ENCODE assay signal across 8 cellular contexts in the genomic region with DNA sequence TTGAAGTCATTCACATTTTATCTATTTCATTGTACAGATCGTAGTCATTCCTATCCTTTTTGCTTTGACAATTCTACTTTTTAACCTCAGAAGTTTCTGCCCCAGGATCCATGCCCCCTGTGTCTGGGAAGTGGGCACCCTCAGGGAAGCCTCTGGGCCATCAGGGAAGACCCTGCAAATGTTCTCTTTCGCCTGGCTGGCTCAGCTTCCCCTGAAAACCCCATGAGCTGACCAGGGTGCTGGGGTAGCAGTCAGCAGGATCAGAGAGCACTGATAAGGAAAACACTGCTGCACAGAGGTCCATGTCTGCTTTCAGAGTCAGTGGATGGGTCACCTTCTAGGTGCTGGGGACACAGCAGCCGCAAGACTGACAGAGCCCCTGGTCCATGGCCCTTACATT. TPM values are rescaled to one million over a fixed set of nuclear protein-coding genes. Genes with fewer than 3 reads are reported as not detected.
"Had no signal": no experiment of that assay in that cellular context is flagged by ENCODE, and none has a peak within 500 bp of the region (broad histone marks: within the 10 kb centered on the region; RNA-seq: fewer than 3 reads in every experiment).

No MANE protein-coding gene starts in this region.

- H3K4me3 ChIP-seq: GM23248, GM23338, HAP-1 had no signal

- H3K27ac Mint-ChIP-seq: GM23338, H9, HFFc6 had no signal

- H3K4me3 Mint-ChIP-seq: GM23338, H9, HFFc6 had no signal

- H3K9me3 ChIP-seq: HAP-1 had no signal

- DNase-seq: GM23248, GOT3, H7, H9, HCEC 1CT, HFFc6 had no signal

- H3K4me1 Mint-ChIP-seq: GM23338 had no signal

- H3K9me3 Mint-ChIP-seq: GM23338, H9, HFFc6 had no signal

- H3K4me1 ChIP-seq: HAP-1 had no signal

- H3K36me3 ChIP-seq: HAP-1 had no signal

- H3K27ac ChIP-seq: GM23248 had no signal

RNA-seq across cellular contexts. Expression of a gene that starts 57.6 kb away (rescaled TPM):
- total RNA-seq: H9 had no signal
